11 cellular contexts compared by ENCODE assay signal in the genomic region with DNA sequence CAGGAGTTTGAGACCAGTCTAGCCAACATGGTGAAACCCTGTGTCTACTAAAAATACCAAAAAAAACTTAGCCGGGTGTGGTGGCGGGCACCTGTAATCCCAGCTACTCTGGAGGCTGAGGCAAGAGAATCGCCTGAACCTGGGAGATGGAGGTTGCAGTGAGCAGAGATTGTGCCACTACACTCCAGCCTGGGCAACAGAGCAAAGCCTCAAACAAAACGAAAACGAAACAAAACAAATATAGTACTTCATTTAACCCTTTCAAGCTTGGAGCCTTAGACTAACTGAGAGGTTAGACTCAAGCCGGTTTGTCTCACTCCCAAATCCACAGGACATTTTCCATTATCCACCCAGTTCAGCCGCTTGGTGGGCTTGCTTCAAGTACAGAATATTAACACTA. TPM values are rescaled to one million over a fixed set of nuclear protein-coding genes. Genes with fewer than 3 reads are reported as not detected.
DNase-seq lines count a peak whose midpoint lies in the region; ATAC-seq, FAIRE-seq and TF ChIP-seq lines count a peak whose summit lies in the region.
"Not testable (repeated sequence)": the region's sequence is repeated elsewhere in the genome, so short reads cannot be mapped to it uniquely, and the experiment has no call there.
"Had no signal": no experiment of that assay in that cellular context is flagged by ENCODE, and none has a peak within 500 bp of the region (broad histone marks: within the 10 kb centered on the region; RNA-seq: fewer than 3 reads in every experiment).

No MANE protein-coding gene starts in this region.

- H3K9me3 Mint-ChIP-seq in activated CD4-positive, alpha-beta T cell treated with anti-CD3 and anti-CD28 coated beads, Interleukin-2, amount 10 ng/mL, durations not matched to agents 7 days and 5 days; MCF 10A (ENCODE audit: unreplicated experiment): not testable (repeated sequence)

- peaks cover 20% of the 10 kb centered on the region for H3K36me3 Mint-ChIP-seq in activated CD4-positive, alpha-beta T cell treated with anti-CD3 and anti-CD28 coated beads, Interleukin-2, amount 10 ng/mL, durations not matched to agents 7 days and 5 days (ENCODE audit: low read depth)
- H3K36me3 Mint-ChIP-seq in MCF 10A (ENCODE audit: insufficient read depth, unreplicated experiment): peaks cover 26% of the 10 kb centered on the region

- not testable (repeated sequence) for TF ChIP-seq CTCF in Panc1 (IDR thresholded peaks at IDR 0.05); MCF 10A (IDR thresholded peaks at IDR 0.05; ENCODE audit: unreplicated experiment); esophagus squamous epithelium (IDR thresholded peaks at IDR 0.05); keratinocyte (optimal IDR thresholded peaks at IDR 0.05 in 1 of 3, IDR thresholded peaks at IDR 0.05 in 1 of 3, conservative IDR thresholded peaks at IDR 0.05 in 1 of 3; ENCODE audit: extremely low read depth in 1 of 3, insufficient read depth in 2 of 3, low read length in 3 of 3); neural cell (IDR thresholded peaks at IDR 0.05; ENCODE audit: poor library complexity, severe bottlenecking); upper lobe of left lung (IDR thresholded peaks at IDR 0.05)

- 69 to 71% methylated on average over 7 of the region's 7 CpGs for WGBS in GM23248 (ENCODE audit: low coverage in 1 of 2, low lambda C conversion rate in 2 of 2, missing lambda C conversion rate in 2 of 2), 2 experiments
- 42 to 64% methylated on average over 6 of the region's 7 CpGs for WGBS in esophagus squamous epithelium, 2 donors
- WGBS in upper lobe of left lung, 2 donors: 59 to 61% methylated on average over 7 of the region's 7 CpGs

- not testable (repeated sequence) for H3K27me3 Mint-ChIP-seq in activated CD4-positive, alpha-beta T cell treated with anti-CD3 and anti-CD28 coated beads, Interleukin-2, amount 10 ng/mL, durations not matched to agents 7 days and 5 days; MCF 10A (ENCODE audit: insufficient read depth, unreplicated experiment)

- in situ Hi-C loops in GM23248 (cut with MboI); Panc1 (cut with HindIII; ENCODE audit: low pct_unique_long_range_greater_than_20kb, low sequenced_read_pairs): not testable (repeated sequence)

- ATAC-seq in Panc1: 0 out of 2 replicates have a peak, but pooled peaks have one; percentile 17
- ATAC-seq in upper lobe of left lung (ENCODE audit: low FRiP score in 2 of 2): not testable (repeated sequence)

- not testable (repeated sequence) for H3F3A ChIP-seq in GM23248 (ENCODE audit: insufficient read depth); neural cell (ENCODE audit: insufficient read depth, low read length, poor library complexity, severe bottlenecking)

- H3K27ac Mint-ChIP-seq in activated CD4-positive, alpha-beta T cell treated with anti-CD3 and anti-CD28 coated beads, Interleukin-2, amount 10 ng/mL, durations not matched to agents 7 days and 5 days: peak overlapping the region; percentile 62
- peak overlapping the region; percentile 80 for H3K27ac Mint-ChIP-seq in MCF 10A (ENCODE audit: low read depth, unreplicated experiment)

- dilution Hi-C loops in keratinocyte (cut with MboI; ENCODE audit: extremely low pct_ligation_motif_present, low sequenced_read_pairs): not testable (repeated sequence)

- not testable (repeated sequence) for H3K36me3 ChIP-seq in GM23248 (ENCODE audit: low read depth); Panc1 (ENCODE audit: control insufficient read depth, insufficient read depth, low read length); keratinocyte (ENCODE audit: control insufficient read depth in 2 of 2, extremely low read depth in 1 of 2, insufficient read depth in 2 of 2, low read length in 2 of 2); neural cell (ENCODE audit: insufficient read depth, low read length)
- H3K36me3 ChIP-seq in esophagus squamous epithelium (peaks cover 0 to 27% (median under 1%) of the 10 kb centered on the region in 3 donors), upper lobe of left lung (peaks cover 4 to 18% (median 10%) of the 10 kb centered on the region in 4 donors)

- H3K9me3 ChIP-seq in GM23248 (ENCODE audit: low read depth); Panc1 (ENCODE audit: control insufficient read depth, insufficient read depth, low read depth, low read length); esophagus squamous epithelium; keratinocyte (ENCODE audit: control insufficient read depth, low read depth, low read length); neural cell (ENCODE audit: low read length); upper lobe of left lung: not testable (repeated sequence)

- H2AFZ ChIP-seq in GM23248; keratinocyte (ENCODE audit: control insufficient read depth, low read length); neural cell (ENCODE audit: low read depth, low read length): not testable (repeated sequence)

- H3K4me1 ChIP-seq in GM23248 (ENCODE audit: insufficient read depth) (peaks cover 12% of the 10 kb centered on the region; the same call in 1 of the 2 replicates), esophagus squamous epithelium (peaks cover 4 to 43% (median 26%) of the 10 kb centered on the region in 3 donors), keratinocyte (ENCODE audit: control insufficient read depth, extremely low read depth, insufficient read depth, low read length) (peaks cover 37% of the 10 kb centered on the region), upper lobe of left lung (peaks cover 0 to 16% (median 8%) of the 10 kb centered on the region in 4 donors)
- not testable (repeated sequence) for H3K4me1 ChIP-seq in Panc1 (ENCODE audit: control insufficient read depth, insufficient read depth, low read length)

- not testable (repeated sequence) for TF ChIP-seq RAD21 in neural cell (conservative IDR thresholded peaks at IDR 0.05)

- not testable (repeated sequence) for BruUV-seq in Panc1 (replicated peaks; lab: Mats Ljungman, UMichigan); MCF 10A (replicated peaks; lab: Mats Ljungman, UMichigan)

- not testable (repeated sequence) for FAIRE-seq in keratinocyte (lab: Jason Lieb, UNC)

- peak overlapping the region; percentile 9 for H3K4me2 ChIP-seq in GM23248 (ENCODE audit: unreplicated experiment)
- peak overlapping the region; percentile 68 for H3K4me2 ChIP-seq in keratinocyte (ENCODE audit: control insufficient read depth, extremely low read depth, insufficient read depth, low read depth, low read length)
- not testable (repeated sequence) for H3K4me2 ChIP-seq in neural cell (ENCODE audit: low read length)

- H3K27ac ChIP-seq in GM23248; Panc1 (ENCODE audit: low read length): not testable (repeated sequence)
- peak overlapping the region; percentile 69 to 77 (median 74) for H3K27ac ChIP-seq in esophagus squamous epithelium
- peak overlapping the region; percentile 77 for H3K27ac ChIP-seq in keratinocyte (ENCODE audit: control insufficient read depth, insufficient read depth, low read length)
- H3K27ac ChIP-seq in neural cell (ENCODE audit: low read length): peak overlapping the region; percentile 73
- peak overlapping the region in 3 of 4 donors; percentile 34 to 67 (median 43) for H3K27ac ChIP-seq in upper lobe of left lung

- CTCF ChIA-PET in Panc1 (lab: Charles Lee) (interaction anchor here (0.6 kb wide), 1 partner anchor 821 kb away, joined by 4 read pairs; no protein-coding TSS in a partner anchor), MCF 10A (lab: Yijun Ruan, JAX) (interaction anchor here (0.6 to 3.3 kb wide), 8 partner anchors 18 to 456 kb away, joined by 3 to 22 read pairs (median 4); partner anchors contain the start of genes CENPS and KIF1B)
- CTCF ChIA-PET in activated CD4-positive, alpha-beta T cell treated with anti-CD3 and anti-CD28 coated beads, Interleukin-2, amount 10 ng/mL, durations not matched to agents 7 days and 5 days (lab: Charles Lee): interaction anchor here (0.9 to 1.5 kb wide), 3 partner anchors 24 to 37 kb away, joined by 3 to 4 read pairs (median 4); partner anchors contain the start of gene CENPS

- POLR2A ChIA-PET in Panc1 (lab: Charles Lee); activated CD4-positive, alpha-beta T cell treated with anti-CD3 and anti-CD28 coated beads, Interleukin-2, amount 10 ng/mL, durations not matched to agents 7 days and 5 days (lab: Charles Lee): not testable (repeated sequence)
- POLR2A ChIA-PET in MCF 10A (lab: Yijun Ruan, JAX): interaction anchor here (0.8 to 4.0 kb wide), 7 partner anchors 15 to 443 kb away, joined by 3 to 24 read pairs (median 14); partner anchors contain the start of genes CENPS, DFFA and PEX14

- not testable (repeated sequence) for DNase-seq in GM23248; Panc1 (ENCODE audit: low read depth, low spot score); activated CD4-positive, alpha-beta T cell treated with anti-CD3 and anti-CD28 coated beads, Interleukin-2, amount 10 ng/mL, durations not matched to agents 7 days and 5 days; MCF 10A (ENCODE audit: unreplicated experiment); esophagus squamous epithelium (lab: John Stamatoyannopoulos, UW); keratinocyte (ENCODE audit: low read depth, low spot score); upper lobe of left lung

- not testable (repeated sequence) for H3K9me1 ChIP-seq in keratinocyte (ENCODE audit: control insufficient read depth, extremely low read depth, insufficient read depth, low read length)

- intact Hi-C loops in Panc1 (cut with micrococcal nuclease; ENCODE audit: unreplicated experiment); MCF 10A (cut with micrococcal nuclease); esophagus squamous epithelium (cut with DNase I): not testable (repeated sequence)

- H3K4me1 Mint-ChIP-seq in activated CD4-positive, alpha-beta T cell treated with anti-CD3 and anti-CD28 coated beads, Interleukin-2, amount 10 ng/mL, durations not matched to agents 7 days and 5 days: peaks cover 27% of the 10 kb centered on the region
- peaks cover 12% of the 10 kb centered on the region for H3K4me1 Mint-ChIP-seq in MCF 10A (ENCODE audit: insufficient read depth, unreplicated experiment)

- H3K27me3 ChIP-seq in GM23248 (replicated peaks; ENCODE audit: insufficient read depth); Panc1 (ENCODE audit: control insufficient read depth, insufficient read depth, low read length); esophagus squamous epithelium; keratinocyte (ENCODE audit: control insufficient read depth, extremely low read depth, insufficient read depth, low read length); neural cell (ENCODE audit: insufficient read depth, low read depth, low read length); upper lobe of left lung: not testable (repeated sequence)

- not testable (repeated sequence) for H4K20me1 ChIP-seq in GM23248 (ENCODE audit: insufficient read depth); keratinocyte (ENCODE audit: control insufficient read depth, extremely low read depth, insufficient read depth, low read length); neural cell (ENCODE audit: insufficient read depth)

- TF ChIP-seq POLR2A in esophagus squamous epithelium (IDR thresholded peaks at IDR 0.05); upper lobe of left lung (IDR thresholded peaks at IDR 0.05): not testable (repeated sequence)

- not testable (repeated sequence) for H3K4me3 Mint-ChIP-seq in activated CD4-positive, alpha-beta T cell treated with anti-CD3 and anti-CD28 coated beads, Interleukin-2, amount 10 ng/mL, durations not matched to agents 7 days and 5 days; MCF 10A (ENCODE audit: unreplicated experiment)

- not testable (repeated sequence) for H3K4me3 ChIP-seq in GM23248; Panc1 (ENCODE audit: low read depth in 2 of 2, low read length in 2 of 2)
- H3K4me3 ChIP-seq in esophagus squamous epithelium: peak overlapping the region in 1 of 4 donors; percentile 16
- H3K4me3 ChIP-seq in keratinocyte (ENCODE audit: control insufficient read depth in 2 of 3, extremely low read depth in 1 of 3, insufficient read depth in 2 of 3, low read depth in 1 of 3, low read length in 3 of 3): peak overlapping the region in 2 of 3 experiments; percentile 4 to 21
- peak overlapping the region; percentile 3 for H3K4me3 ChIP-seq in neural cell (ENCODE audit: low read length)
- peak overlapping the region in 1 of 4 donors; percentile 15 for H3K4me3 ChIP-seq in upper lobe of left lung

- TF ChIP-seq EP300 in neural cell (conservative IDR thresholded peaks at IDR 0.05; ENCODE audit: poor library complexity, severe bottlenecking); upper lobe of left lung (IDR thresholded peaks at IDR 0.05): not testable (repeated sequence)

- H3K9me2 ChIP-seq in GM23248 (ENCODE audit: insufficient read depth); neural cell (ENCODE audit: insufficient read depth, low read length): not testable (repeated sequence)

- not testable (repeated sequence) for H3K9ac ChIP-seq in GM23248
- H3K9ac ChIP-seq in keratinocyte (ENCODE audit: control insufficient read depth, extremely low read depth, insufficient read depth, low read length) (peak overlapping the region; percentile 65), neural cell (ENCODE audit: low read length) (peak overlapping the region; percentile 37)

- not testable (repeated sequence) for H3K79me2 ChIP-seq in GM23248 (ENCODE audit: insufficient read depth); keratinocyte (ENCODE audit: control insufficient read depth, insufficient read depth, low read length); neural cell (replicated peaks; ENCODE audit: insufficient read depth, low read length)

RNA-seq across cellular contexts. Expression of gene CORT, which starts 7.6 kb away (rescaled TPM):
- total RNA-seq in GM23248 (2014; rRNA removed; shearing (Covaris generic)): 0.22 TPM in 1 of 2 replicates, not detected in the other
- polyA plus RNA-seq in GM23248 (2016; fragmentation: Nextera tagmentation; extraction: Ambion mirVana): 0.33 TPM in 1 of 2 replicates, not detected in the other
- total RNA-seq in Panc1 (2021; ENCODE audit: unreplicated experiment): 0.41 TPM
- not detected for polyA plus RNA-seq in Panc1 (2012; ENCODE audit: insufficient read length)
- total RNA-seq in activated CD4-positive, alpha-beta T cell treated with anti-CD3 and anti-CD28 coated beads, Interleukin-2, amount 10 ng/mL, durations not matched to agents 7 days and 5 days: under 1 TPM in 1 of 2 experiments, not detected in 1; 0.30 TPM
- 0.66 TPM in 1 of 2 replicates, not detected in the other for total RNA-seq in MCF 10A (2022)
- total RNA-seq in esophagus squamous epithelium: under 1 TPM in 3 of 4 donors, not detected in 1; 0.38 to 0.83 (median 0.70) TPM
- 0.17 TPM in 1 of 3 replicates, not detected in the others for polyA plus RNA-seq in keratinocyte
- polyA plus RNA-seq in keratinocyte (2011; ENCODE audit: low read depth): not detected
- polyA plus RNA-seq in keratinocyte (2011; cell fraction: cytosol; rRNA removed): not detected in 2 replicates
- polyA plus RNA-seq in keratinocyte (2011; cell fraction: nucleus; rRNA removed): 0.27 TPM in 1 of 2 replicates, not detected in the other
- not detected in 2 replicates for polyA plus RNA-seq in keratinocyte (2012; ENCODE audit: low replicate concordance)
- polyA minus RNA-seq in keratinocyte: not detected in 3 replicates
- not detected for polyA minus RNA-seq in keratinocyte (2011; cell fraction: cytosol; rRNA and poly(A)+ RNA removed)
- polyA minus RNA-seq in keratinocyte (2011; cell fraction: nucleus; rRNA and poly(A)+ RNA removed): not detected in 2 replicates
- polyA plus RNA-seq in neural cell: 0.46 and 0.81 TPM in 2 replicates
- polyA minus RNA-seq in neural cell: 0.97 and 1.5 TPM in 2 replicates
- under 1 TPM in 2 of 6 donors, not detected in 4; 0.26 to 0.59 TPM for total RNA-seq in upper lobe of left lung
- total RNA-seq: Caco-2; CD4-positive, alpha-beta memory T cell; RPMI7951 had no signal
- polyA plus RNA-seq: CD4-positive, alpha-beta memory T cell had no signal

RNA-seq across cellular contexts. Expression of gene DFFA, which starts 14.9 kb away (rescaled TPM):
- total RNA-seq in GM23248 (2014; rRNA removed; shearing (Covaris generic)): 27.9 and 35.0 TPM in 2 replicates
- polyA plus RNA-seq in GM23248 (2016; fragmentation: Nextera tagmentation; extraction: Ambion mirVana): 50.3 and 52.5 TPM in 2 replicates
- total RNA-seq in Panc1 (2021; ENCODE audit: unreplicated experiment): 68.1 TPM
- polyA plus RNA-seq in Panc1 (2012; ENCODE audit: insufficient read length): 53.3 TPM
- 10 to 100 TPM; 28.1 to 28.6 TPM for total RNA-seq in activated CD4-positive, alpha-beta T cell treated with anti-CD3 and anti-CD28 coated beads, Interleukin-2, amount 10 ng/mL, durations not matched to agents 7 days and 5 days
- total RNA-seq in MCF 10A (2022): 51.3 and 55.7 TPM in 2 replicates
- 10 to 100 TPM; 14.9 to 40.4 (median 26.0) TPM for total RNA-seq in esophagus squamous epithelium
- 44.4 to 63.1 TPM (median 53.1 TPM) in 3 replicates for polyA plus RNA-seq in keratinocyte
- polyA plus RNA-seq in keratinocyte (2011; ENCODE audit: low read depth): 35.4 TPM
- 40.6 and 46.4 TPM in 2 replicates for polyA plus RNA-seq in keratinocyte (2011; cell fraction: cytosol; rRNA removed)
- 31.0 and 31.3 TPM in 2 replicates for polyA plus RNA-seq in keratinocyte (2011; cell fraction: nucleus; rRNA removed)
- 18.7 and 58.0 TPM in 2 replicates for polyA plus RNA-seq in keratinocyte (2012; ENCODE audit: low replicate concordance)
- polyA minus RNA-seq in keratinocyte: 55.7 to 77.5 TPM (median 66.3 TPM) in 3 replicates
- 36.6 TPM for polyA minus RNA-seq in keratinocyte (2011; cell fraction: cytosol; rRNA and poly(A)+ RNA removed)
- polyA minus RNA-seq in keratinocyte (2011; cell fraction: nucleus; rRNA and poly(A)+ RNA removed): 16.8 and 30.4 TPM in 2 replicates
- 32.2 and 32.7 TPM in 2 replicates for polyA plus RNA-seq in neural cell
- polyA minus RNA-seq in neural cell: 34.5 and 39.0 TPM in 2 replicates
- total RNA-seq in upper lobe of left lung: 10 to 100 TPM; 15.8 to 37.2 (median 22.9) TPM

RNA-seq across cellular contexts. Expression of gene PEX14, which starts 17.3 kb away (rescaled TPM):
- total RNA-seq in GM23248 (2014; rRNA removed; shearing (Covaris generic)): 13.9 and 16.9 TPM in 2 replicates
- polyA plus RNA-seq in GM23248 (2016; fragmentation: Nextera tagmentation; extraction: Ambion mirVana) (20.1 and 22.4 TPM in 2 replicates), keratinocyte (7.3 to 19.4 TPM (median 8.4 TPM) in 3 replicates), neural cell (13.5 and 18.3 TPM in 2 replicates)
- total RNA-seq in Panc1 (2021; ENCODE audit: unreplicated experiment) (36.0 TPM), MCF 10A (2022) (22.2 and 26.6 TPM in 2 replicates), esophagus squamous epithelium (10 to 100 TPM in 3 of 4 donors, 1 to 10 TPM in 1; 9.4 to 22.9 (median 15.2) TPM), upper lobe of left lung (10 to 100 TPM; 21.2 to 43.0 (median 29.9) TPM)
- 47.5 TPM for polyA plus RNA-seq in Panc1 (2012; ENCODE audit: insufficient read length)
- total RNA-seq in activated CD4-positive, alpha-beta T cell treated with anti-CD3 and anti-CD28 coated beads, Interleukin-2, amount 10 ng/mL, durations not matched to agents 7 days and 5 days: 10 to 100 TPM; 23.4 to 24.4 TPM
- 3.3 TPM for polyA plus RNA-seq in keratinocyte (2011; ENCODE audit: low read depth)
- 7.5 and 15.1 TPM in 2 replicates for polyA plus RNA-seq in keratinocyte (2011; cell fraction: cytosol; rRNA removed)
- 35.5 and 39.3 TPM in 2 replicates for polyA plus RNA-seq in keratinocyte (2011; cell fraction: nucleus; rRNA removed)
- 16.7 and 23.8 TPM in 2 replicates for polyA plus RNA-seq in keratinocyte (2012; ENCODE audit: low replicate concordance)
- polyA minus RNA-seq in keratinocyte (9.4 to 18.0 TPM (median 10.6 TPM) in 3 replicates), neural cell (11.7 and 13.4 TPM in 2 replicates)
- 14.6 TPM for polyA minus RNA-seq in keratinocyte (2011; cell fraction: cytosol; rRNA and poly(A)+ RNA removed)
- 12.5 and 18.2 TPM in 2 replicates for polyA minus RNA-seq in keratinocyte (2011; cell fraction: nucleus; rRNA and poly(A)+ RNA removed)

RNA-seq across cellular contexts. Expression of gene CENPS, which starts 27.2 kb away (rescaled TPM):
- total RNA-seq in GM23248 (2014; rRNA removed; shearing (Covaris generic)): 12.6 and 25.4 TPM in 2 replicates
- polyA plus RNA-seq in GM23248 (2016; fragmentation: Nextera tagmentation; extraction: Ambion mirVana): 34.1 and 34.3 TPM in 2 replicates
- total RNA-seq in Panc1 (2021; ENCODE audit: unreplicated experiment): 40.8 TPM
- polyA plus RNA-seq in Panc1 (2012; ENCODE audit: insufficient read length): 33.1 TPM
- total RNA-seq in activated CD4-positive, alpha-beta T cell treated with anti-CD3 and anti-CD28 coated beads, Interleukin-2, amount 10 ng/mL, durations not matched to agents 7 days and 5 days: 10 to 100 TPM; 16.1 to 20.7 TPM
- total RNA-seq in MCF 10A (2022): 19.0 and 19.4 TPM in 2 replicates
- total RNA-seq in esophagus squamous epithelium: 10 to 100 TPM in 1 of 4 donors, 1 to 10 TPM in 3; 5.6 to 15.7 (median 6.1) TPM
- polyA plus RNA-seq in keratinocyte: 4.6 to 13.3 TPM (median 10.3 TPM) in 3 replicates
- polyA plus RNA-seq in keratinocyte (2011; ENCODE audit: low read depth): 6.6 TPM
- 8.5 and 9.2 TPM in 2 replicates for polyA plus RNA-seq in keratinocyte (2011; cell fraction: cytosol; rRNA removed)
- 2.7 and 4.3 TPM in 2 replicates for polyA plus RNA-seq in keratinocyte (2011; cell fraction: nucleus; rRNA removed)
- polyA plus RNA-seq in keratinocyte (2012; ENCODE audit: low replicate concordance): 6.8 and 19.8 TPM in 2 replicates
- 1.6 to 4.4 TPM (median 2.6 TPM) in 3 replicates for polyA minus RNA-seq in keratinocyte
- 4.6 TPM for polyA minus RNA-seq in keratinocyte (2011; cell fraction: cytosol; rRNA and poly(A)+ RNA removed)
- 1.3 and 1.6 TPM in 2 replicates for polyA minus RNA-seq in keratinocyte (2011; cell fraction: nucleus; rRNA and poly(A)+ RNA removed)
- polyA plus RNA-seq in neural cell: 16.5 and 27.8 TPM in 2 replicates
- 17.1 and 21.2 TPM in 2 replicates for polyA minus RNA-seq in neural cell
- 10 to 100 TPM in 5 of 6 donors, 1 to 10 TPM in 1; 1.4 to 23.0 (median 14.3) TPM for total RNA-seq in upper lobe of left lung

RNA-seq across cellular contexts. Expression of gene PGD, which starts 58.6 kb away (rescaled TPM):
- total RNA-seq in GM23248 (2014; rRNA removed; shearing (Covaris generic)): 51.7 and 59.1 TPM in 2 replicates
- polyA plus RNA-seq in GM23248 (2016; fragmentation: Nextera tagmentation; extraction: Ambion mirVana) (61.4 and 64.4 TPM in 2 replicates), keratinocyte (67.2 to 104 TPM (median 79.1 TPM) in 3 replicates), neural cell (108 and 113 TPM in 2 replicates)
- total RNA-seq in Panc1 (2021; ENCODE audit: unreplicated experiment) (158 TPM), MCF 10A (2022) (56.4 and 70.6 TPM in 2 replicates), esophagus squamous epithelium (1,000 to 10,000 TPM in 1 of 4 donors, 100 to 1,000 TPM in 3; 396 to 1,138 (median 704) TPM), upper lobe of left lung (100 to 1,000 TPM; 118 to 211 (median 183) TPM)
- 187 TPM for polyA plus RNA-seq in Panc1 (2012; ENCODE audit: insufficient read length)
- 10 to 100 TPM; 65.0 to 68.7 TPM for total RNA-seq in activated CD4-positive, alpha-beta T cell treated with anti-CD3 and anti-CD28 coated beads, Interleukin-2, amount 10 ng/mL, durations not matched to agents 7 days and 5 days
- polyA plus RNA-seq in keratinocyte (2011; ENCODE audit: low read depth): 68.5 TPM
- 63.1 and 79.2 TPM in 2 replicates for polyA plus RNA-seq in keratinocyte (2011; cell fraction: cytosol; rRNA removed)
- polyA plus RNA-seq in keratinocyte (2011; cell fraction: nucleus; rRNA removed): 76.3 and 82.2 TPM in 2 replicates
- polyA plus RNA-seq in keratinocyte (2012; ENCODE audit: low replicate concordance): 53.6 and 220 TPM in 2 replicates
- polyA minus RNA-seq in keratinocyte (115 to 139 TPM (median 134 TPM) in 3 replicates), neural cell (111 and 121 TPM in 2 replicates)
- 69.6 TPM for polyA minus RNA-seq in keratinocyte (2011; cell fraction: cytosol; rRNA and poly(A)+ RNA removed)
- 37.8 and 47.8 TPM in 2 replicates for polyA minus RNA-seq in keratinocyte (2011; cell fraction: nucleus; rRNA and poly(A)+ RNA removed)
